Comparison of ENCODE assay signal across 8 cellular contexts in genomic region chr2:74482801-74483674, GRCh38. TPM values are rescaled to one million over a fixed set of nuclear protein-coding genes. Genes with fewer than 3 reads are reported as not detected.
A peak's percentile ranks its signal among the peaks of the same experiment; 100 is the strongest.
DNase-seq lines count a peak whose midpoint lies in the region; ATAC-seq and TF ChIP-seq lines count a peak whose summit lies in the region.

CCDC142 (minus strand) TSS chr2:74482998; CDS start chr2:74482837, 161 bp downstream.
TTC31 (plus strand) TSS chr2:74483081; CDS start chr2:74483096, 15 bp downstream.

- H3K4me1 ChIP-seq in duodenal mucosa (ENCODE audit: control insufficient read depth in 1 of 2, insufficient read depth in 2 of 2, low read length in 2 of 2) (peaks cover 21 to 29% of the 10 kb centered on the region in 2 donors), lower lobe of right lung (peaks cover 32% of the 10 kb centered on the region)

- peak; percentile 87 to 94 (median 90) for DNase-seq in CD4-positive, alpha-beta T cell
- DNase-seq in NCI-H748 treated with DMSO at 0.1 percent for 48 hours (lab: John Stamatoyannopoulos, UW) (peak; percentile 87), lower lobe of right lung (peak; percentile 97)
- peak; percentile 94 to 97 for DNase-seq in activated CD4-positive, alpha-beta T cell treated with anti-CD3 and anti-CD28 coated beads, Interleukin-2, amount 50 U/mL, for 48 hours
- peak; percentile 85 to 93 (median 93) for DNase-seq in stimulated activated CD4-positive, alpha-beta T cell treated with anti-CD3 and anti-CD28 coated beads, TNF-alpha, amount 100 ng/mL, for 24 hours (ENCODE audit: low read depth in 3 of 3)

- POLR2A ChIA-PET in CD4-positive, alpha-beta T cell (lab: Charles Lee), result interaction anchor here (0.7 to 6.9 kb wide), 20 partner anchors 11 to 654 kb away, joined by 3 to 169 read pairs (median 8); partner anchors contain the start of genes AUP1, C2orf81, DQX1 and HTRA2

- peak within 1 kb of the TSS; percentile 99 for H3K4me3 Mint-ChIP-seq in CD4-positive, alpha-beta T cell

- intact Hi-C loops in CD4-positive, alpha-beta T cell (cut with DNase I, micrococcal nuclease), result loop anchor here (1.0 to 5.0 kb wide), 9 partner anchors 11 to 394 kb away; partner anchors contain the start of genes INO80B (in 2 of the 2), MRPL53 (in 2 of the 2), AUP1 (in 1 of the 2) and C2orf81 (in 1 of the 2)
- intact Hi-C loops in lower lobe of right lung (cut with DNase I), result loop anchor here (2.0 kb wide), 1 partner anchor 104 kb away; no protein-coding TSS in a partner anchor

- peaks cover 26% of the 10 kb centered on the region for H3K4me1 Mint-ChIP-seq in CD4-positive, alpha-beta T cell (ENCODE audit: low read depth)

- no peaks in the 10 kb centered on the region for H3K27me3 Mint-ChIP-seq in CD4-positive, alpha-beta T cell

- H3K27ac ChIP-seq in CD4-positive, alpha-beta T cell (ENCODE audit: low read depth, low read length), result peak within 1 kb of the TSS; percentile 93
- H3K27ac ChIP-seq in duodenal mucosa (ENCODE audit: low read depth, low read length) (peak within 1 kb of the TSS; percentile 84), lower lobe of right lung (peak within 1 kb of the TSS; percentile 92)

- no peaks in the 10 kb centered on the region for H3K27me3 ChIP-seq in CD4-positive, alpha-beta T cell (ENCODE audit: control insufficient read depth, insufficient read depth, low read length)
- H3K27me3 ChIP-seq in duodenal mucosa (ENCODE audit: control insufficient read depth in 1 of 2, insufficient read depth in 2 of 2, low read length in 2 of 2) (no peaks in the 10 kb centered on the region), lower lobe of right lung (ENCODE audit: low read depth) (no peaks in the 10 kb centered on the region)

- H3K36me3 ChIP-seq in duodenal mucosa (ENCODE audit: control insufficient read depth in 1 of 2, insufficient read depth in 2 of 2, low read length in 2 of 2) (peaks cover 0 to 28% of the 10 kb centered on the region in 2 donors), lower lobe of right lung (peaks cover 49% of the 10 kb centered on the region)

- TF ChIP-seq CTCF in CD4-positive, alpha-beta T cell (IDR thresholded peaks at IDR 0.05), result peak; percentile 85
- peak; percentile 88 for TF ChIP-seq CTCF in lower lobe of right lung (IDR thresholded peaks at IDR 0.05)

- H3K4me3 ChIP-seq in duodenal mucosa (ENCODE audit: low read depth in 1 of 2, low read length in 2 of 2), result peak within 1 kb of the TSS; percentile 92 to 96
- peak within 1 kb of the TSS; percentile 98 for H3K4me3 ChIP-seq in lower lobe of right lung

- no peaks in the 10 kb centered on the region for H3K9me3 Mint-ChIP-seq in CD4-positive, alpha-beta T cell

- H3K27ac Mint-ChIP-seq in CD4-positive, alpha-beta T cell, result peak within 1 kb of the TSS; percentile 97

- CTCF ChIA-PET in CD4-positive, alpha-beta T cell (lab: Charles Lee), result interaction anchor here (0.6 to 4.6 kb wide), 21 partner anchors 8 to 1249 kb away, joined by 3 to 61 read pairs (median 5); partner anchors contain the start of genes AUP1, C2orf81, CCT7 and HTRA2

- H3K9me3 ChIP-seq in CD4-positive, alpha-beta T cell (ENCODE audit: control insufficient read depth, low read length), result no peaks in the 10 kb centered on the region
- H3K9me3 ChIP-seq in duodenal mucosa (ENCODE audit: control insufficient read depth in 1 of 2, low read length in 2 of 2), result no peaks in the 10 kb centered on the region
- no peaks in the 10 kb centered on the region for H3K9me3 ChIP-seq in lower lobe of right lung

- ATAC-seq in CD4-positive, alpha-beta T cell (ENCODE audit: poor library complexity), result peak; percentile 94
- ATAC-seq in GM19372 (IDR thresholded peaks at IDR 0.05; ENCODE audit: low read depth, unreplicated experiment), result peak; percentile 82
- peak; percentile 56 for ATAC-seq in HG03558 (IDR thresholded peaks at IDR 0.05; ENCODE audit: extremely low read depth, unreplicated experiment)
- ATAC-seq in lower lobe of right lung, result peak; percentile 99

- peaks cover 54% of the 10 kb centered on the region for H3K36me3 Mint-ChIP-seq in CD4-positive, alpha-beta T cell (ENCODE audit: low read depth)

- H3K9ac ChIP-seq in duodenal mucosa (ENCODE audit: low read depth in 1 of 2, low read length in 2 of 2), result peak within 1 kb of the TSS; percentile 67 to 98

RNA-seq across cellular contexts. Expression of gene CCDC142, which starts in this region (rescaled TPM):
- total RNA-seq in CD4-positive, alpha-beta T cell, result 10 to 100 TPM; 10.2 to 12.4 TPM
- total RNA-seq in lower lobe of right lung, result 20.2 TPM

RNA-seq across cellular contexts. Expression of gene TTC31, which starts in this region (rescaled TPM):
- total RNA-seq in CD4-positive, alpha-beta T cell, result 10 to 100 TPM; 20.6 to 26.1 TPM
- 23.0 TPM for total RNA-seq in lower lobe of right lung

Comparison
In these comparisons a context has a peak if more than half of its experiments do, and no peak if none do; other contexts are left out.
1. Peak in every context shown above with its lines: DNase-seq, ATAC-seq, H3K4me3 ChIP-seq and H3K27ac ChIP-seq.